Comparison of ENCODE assay signal across 28 cellular contexts in genomic region chr2:176557821-176558220, GRCh38.
"Had no signal": no experiment of that assay in that cellular context is flagged by ENCODE, and none has a peak within 500 bp of the region (broad histone marks: within the 10 kb centered on the region; RNA-seq: fewer than 3 reads in every experiment).

No MANE protein-coding gene starts in this region.

- H3K9me3 ChIP-seq: colonic mucosa, esophagus muscularis mucosa, esophagus squamous epithelium, gastrocnemius medialis, gastroesophageal sphincter, heart left ventricle, heart right ventricle had no signal

- H3K27me3 ChIP-seq: colonic mucosa, foreskin keratinocyte, gastrocnemius medialis had no signal

- H3K79me2 ChIP-seq: hepatocyte had no signal

- DNase-seq: colonic mucosa; cortex of kidney; dermis blood vessel endothelial cell; dorsolateral prefrontal cortex; effector CD4-positive, alpha-beta T cell; effector CD8-positive, alpha-beta T cell; effector memory CD4-positive, alpha-beta T cell; effector memory CD8-positive, alpha-beta T cell; endodermal cell; erythroblast; esophagus squamous epithelium; foreskin fibroblast; foreskin keratinocyte; foreskin melanocyte; gastrocnemius medialis; glutamatergic neuron; head of caudate nucleus; heart left ventricle; heart right ventricle had no signal

- H3K4me3 ChIP-seq: colonic mucosa, coronary artery, dorsolateral prefrontal cortex, esophagus muscularis mucosa, esophagus squamous epithelium, gastrocnemius medialis, gastroesophageal sphincter, heart left ventricle, heart right ventricle, hepatocyte had no signal

- FAIRE-seq: endometrium, endothelial cell of umbilical vein, frontal cortex had no signal

- H3K4me2 ChIP-seq: hepatocyte had no signal

- H2AFZ ChIP-seq: hepatocyte had no signal

- H3K27ac ChIP-seq: colonic mucosa, coronary artery, dorsolateral prefrontal cortex, epithelial cell of prostate, esophagus muscularis mucosa, esophagus squamous epithelium, foreskin keratinocyte, gastrocnemius medialis, gastroesophageal sphincter, heart left ventricle, heart right ventricle, hepatocyte had no signal

- H3K36me3 ChIP-seq: colonic mucosa, esophagus muscularis mucosa, esophagus squamous epithelium, gastrocnemius medialis, gastroesophageal sphincter, heart left ventricle, heart right ventricle had no signal

- ATAC-seq: effector memory CD8-positive, alpha-beta T cell; esophagus mucosa; foreskin keratinocyte; gastrocnemius medialis; gastroesophageal sphincter; heart left ventricle; heart right ventricle had no signal

- H3K4me1 ChIP-seq: colonic mucosa had no signal
